11 cellular contexts compared by ENCODE assay signal in genomic region chr17:79779661-79780365, GRCh38. TPM values are rescaled to one million over a fixed set of nuclear protein-coding genes. Genes with fewer than 3 reads are reported as not detected.
DNase-seq lines count a peak whose midpoint lies in the region; TF ChIP-seq lines count a peak whose summit lies in the region.
"Had no signal": no experiment of that assay in that cellular context is flagged by ENCODE, and none has a peak within 500 bp of the region (broad histone marks: within the 10 kb centered on the region; RNA-seq: fewer than 3 reads in every experiment).

No MANE protein-coding gene starts in this region.

- H3K27me3 Mint-ChIP-seq in T-helper 2 cell treated with Interferon-gamma antibody and Interleukin-4, amounts not matched to agents 5 μg/mL and 100 μg/mL, for 36 hours (ENCODE audit: low read depth), result peaks cover 47% of the 10 kb centered on the region
- H3K27me3 Mint-ChIP-seq in brain (peaks cover 7% of the 10 kb centered on the region), neural progenitor cell (ENCODE audit: insufficient read depth, low read depth) (peaks cover 11% of the 10 kb centered on the region)

- peaks cover 27% of the 10 kb centered on the region for H3K4me1 Mint-ChIP-seq in T-helper 2 cell treated with Interferon-gamma antibody and Interleukin-4, amounts not matched to agents 5 μg/mL and 100 μg/mL, for 36 hours (ENCODE audit: low read depth)
- H3K4me1 Mint-ChIP-seq in brain, result peaks cover 55% of the 10 kb centered on the region
- peaks cover 55% of the 10 kb centered on the region for H3K4me1 Mint-ChIP-seq in neural progenitor cell

- in situ Hi-C loops in KBM-7 (cut with MboI; ENCODE audit: low pct_unique_long_range_greater_than_20kb, low sequenced_read_pairs), result no loop called here

- 93% methylated on average over 10 of the region's 10 CpGs for WGBS in HUES64

- peak overlapping the region; percentile 90; the same call in 1 of the 2 replicates for H3K9ac ChIP-seq in HUES64 (ENCODE audit: low read depth, low read length)
- H3K9ac ChIP-seq in neural progenitor cell, result no peak overlapping the region

- peaks cover 62% of the 10 kb centered on the region for H4K20me1 ChIP-seq in neural progenitor cell (ENCODE audit: low read depth)

- peak overlapping the region; percentile 86 for H3K4me3 ChIP-seq in HUES64 (ENCODE audit: low read length)
- peak overlapping the region; percentile 98 for H3K4me3 ChIP-seq in neural progenitor cell

- no peaks in the 10 kb centered on the region for H3K9me3 Mint-ChIP-seq in T-helper 2 cell treated with Interferon-gamma antibody and Interleukin-4, amounts not matched to agents 5 μg/mL and 100 μg/mL, for 36 hours
- H3K9me3 Mint-ChIP-seq in brain, result no peaks in the 10 kb centered on the region
- no peaks in the 10 kb centered on the region for H3K9me3 Mint-ChIP-seq in neural progenitor cell

- DNase-seq in T-helper 2 cell treated with Interferon-gamma antibody and Interleukin-4, amounts not matched to agents 5 μg/mL and 100 μg/mL, for 36 hours (ENCODE audit: low spot score), result no peak
- DNase-seq in T-helper 2 cell (no peak), neural progenitor cell (ENCODE audit: low spot score) (no peak), KBM-7 (no peak), iPS-NIHi7 (ENCODE audit: extremely low spot score) (no peak), NOMO-1 treated with dmso at 0.1 percent for 144 hours (lab: John Stamatoyannopoulos, UW; ENCODE audit: unreplicated experiment) (no peak)
- DNase-seq: amygdala, NCI-H1694 treated with DMSO at 0.1 percent for 48 hours had no signal

- H3K4me1 ChIP-seq in HUES64 (ENCODE audit: insufficient read depth, low read length) (peaks cover 27% of the 10 kb centered on the region), neural progenitor cell (peaks cover 41% of the 10 kb centered on the region)

- no peak overlapping the region for H3K27ac ChIP-seq in HUES64 (ENCODE audit: low read depth, low read length)
- no peak overlapping the region for H3K27ac ChIP-seq in neural progenitor cell
- H3K27ac ChIP-seq: neutrophil had no signal

- no peak overlapping the region for H3K27ac Mint-ChIP-seq in T-helper 2 cell treated with Interferon-gamma antibody and Interleukin-4, amounts not matched to agents 5 μg/mL and 100 μg/mL, for 36 hours
- H3K27ac Mint-ChIP-seq in brain (peak overlapping the region in 4 of 5 experiments; percentile 44 to 92 (median 70)), neural progenitor cell (no peak overlapping the region)

- H3K9me3 ChIP-seq in HUES64 (ENCODE audit: insufficient read depth, low read depth, low read length) (no peaks in the 10 kb centered on the region), neural progenitor cell (ENCODE audit: low read depth) (no peaks in the 10 kb centered on the region)
- H3K9me3 ChIP-seq: neutrophil had no signal

- H3K4me3 Mint-ChIP-seq in T-helper 2 cell treated with Interferon-gamma antibody and Interleukin-4, amounts not matched to agents 5 μg/mL and 100 μg/mL, for 36 hours, result peak overlapping the region; percentile 86
- H3K4me3 Mint-ChIP-seq in brain, result peak overlapping the region; percentile 94 to 99 (median 95)
- peak overlapping the region; percentile 98 for H3K4me3 Mint-ChIP-seq in neural progenitor cell

- H3K4me2 ChIP-seq in neural progenitor cell, result peak overlapping the region; percentile 93

- H3K36me3 ChIP-seq in HUES64 (ENCODE audit: insufficient read depth, low read length) (peaks cover 55% of the 10 kb centered on the region), neural progenitor cell (no peaks in the 10 kb centered on the region)
- H3K36me3 ChIP-seq: neutrophil had no signal

- H3K79me2 ChIP-seq in neural progenitor cell (ENCODE audit: low read depth), result peaks cover 46% of the 10 kb centered on the region

- no peaks in the 10 kb centered on the region for H3K36me3 Mint-ChIP-seq in T-helper 2 cell treated with Interferon-gamma antibody and Interleukin-4, amounts not matched to agents 5 μg/mL and 100 μg/mL, for 36 hours (ENCODE audit: low read depth)
- H3K36me3 Mint-ChIP-seq in brain (peaks cover 16% of the 10 kb centered on the region), neural progenitor cell (peaks cover 25% of the 10 kb centered on the region)

- H3K27me3 ChIP-seq in HUES64 (ENCODE audit: insufficient read depth, low read length) (peaks cover 13% of the 10 kb centered on the region; the same call in 1 of the 2 replicates), neural progenitor cell (peaks cover 2% of the 10 kb centered on the region)

- TF ChIP-seq CTCF in brain (conservative IDR thresholded peaks at IDR 0.05), result no peak
- no peak for TF ChIP-seq CTCF in neural progenitor cell (IDR thresholded peaks at IDR 0.05)

- peaks cover 20% of the 10 kb centered on the region for H3F3A ChIP-seq in neural progenitor cell (ENCODE audit: low read depth)

- H2AFZ ChIP-seq in neural progenitor cell (replicated peaks), result no peak overlapping the region

RNA-seq across cellular contexts. Expression of gene CBX2, which starts 1.9 kb away (rescaled TPM):
- polyA plus RNA-seq in HUES64 (2013, experiment 1 of 2), result 52.5 TPM
- 62.4 TPM for polyA plus RNA-seq in HUES64 (2013, experiment 2 of 2)
- polyA plus RNA-seq in brain (ENCODE audit: insufficient read depth, low read depth, low replicate concordance), result 36.4 TPM
- 53.5 and 155 TPM in 2 replicates for total RNA-seq in neural progenitor cell (ENCODE audit: low replicate concordance)

RNA-seq across cellular contexts. Expression of gene CBX8, which starts 17.1 kb away (rescaled TPM):
- polyA plus RNA-seq in HUES64 (2013, experiment 1 of 2), result 1.1 TPM
- polyA plus RNA-seq in HUES64 (2013, experiment 2 of 2), result 3.0 TPM
- polyA plus RNA-seq in brain (ENCODE audit: insufficient read depth, low read depth, low replicate concordance), result 9.4 TPM
- 2.8 and 15.2 TPM in 2 replicates for total RNA-seq in neural progenitor cell (ENCODE audit: low replicate concordance)

RNA-seq across cellular contexts. Expression of gene ENPP7, which starts 49.1 kb away (rescaled TPM):
- not detected for polyA plus RNA-seq in HUES64 (2013, experiment 1 of 2)
- polyA plus RNA-seq in HUES64 (2013, experiment 2 of 2), result not detected
- polyA plus RNA-seq in brain (ENCODE audit: insufficient read depth, low read depth, low replicate concordance), result not detected
- total RNA-seq in neural progenitor cell (ENCODE audit: low replicate concordance), result not detected in 2 replicates

RNA-seq across cellular contexts. Expression of gene CBX4, which starts 59.4 kb away (rescaled TPM):
- polyA plus RNA-seq in HUES64 (2013, experiment 1 of 2), result 2.3 TPM
- 2.5 TPM for polyA plus RNA-seq in HUES64 (2013, experiment 2 of 2)
- 30.6 TPM for polyA plus RNA-seq in brain (ENCODE audit: insufficient read depth, low read depth, low replicate concordance)
- 2.7 and 5.6 TPM in 2 replicates for total RNA-seq in neural progenitor cell (ENCODE audit: low replicate concordance)

Comparison
In these comparisons a context has a peak if more than half of its experiments do, and no peak if none do; other contexts are left out.
1. H3K27ac Mint-ChIP-seq: peak in brain (4 of 5); none in T-helper 2 cell treated with Interferon-gamma antibody and Interleukin-4, amounts not matched to agents 5 μg/mL and 100 μg/mL, for 36 hours (single experiment) and neural progenitor cell (single experiment).
2. Peak in every context shown above with its lines, with median percentiles within 50 percentile points of each other: H3K4me3 Mint-ChIP-seq.